In genomic region chr14:106843951-106844483, GRCh38 we compare ENCODE assay signal across 1 cellular context.
TF ChIP-seq lines count a peak whose summit lies in the region.

No MANE protein-coding gene starts in this region.

TF ChIP-seq in GM12878, 131 proteins besides CTCF, POLR2A, EP300 and RAD21 (continued from another document):
- TF ChIP-seq E4F1 (IDR thresholded peaks at IDR 0.05; ENCODE audit: borderline replicate concordance, partially characterized antibody) (no peak), YY1 (IDR thresholded peaks at IDR 0.05; ENCODE audit: low read depth, low read length) (peak; percentile 66; the same call in 1 of the 2 replicates), TARDBP (IDR thresholded peaks at IDR 0.05; ENCODE audit: borderline replicate concordance) (no peak), SREBF2 (IDR thresholded peaks at IDR 0.05; ENCODE audit: low read length) (no peak), FOXM1 (IDR thresholded peaks at IDR 0.05; ENCODE audit: low read depth, low read length) (no peak), TCF12 (IDR thresholded peaks at IDR 0.05; ENCODE audit: low read depth, low read length) (no peak), CHD1 (IDR thresholded peaks at IDR 0.05; ENCODE audit: low read depth, low read length) (no peak), CEBPB (IDR thresholded peaks at IDR 0.05; ENCODE audit: borderline replicate concordance in 1 of 2, low read depth in 2 of 2, low read length in 2 of 2) (no peak), TAF1 (IDR thresholded peaks at IDR 0.05; ENCODE audit: borderline replicate concordance, low read depth, low read length) (0 out of 2 replicates have a peak, but pooled peaks have one; percentile 49), POU2F2 (IDR thresholded peaks at IDR 0.05; ENCODE audit: borderline replicate concordance, low read depth, low read length) (0 out of 3 replicates have a peak, but pooled peaks have one; percentile 35)
